ENCODE assay signal across 8 cellular contexts in the genomic region with DNA sequence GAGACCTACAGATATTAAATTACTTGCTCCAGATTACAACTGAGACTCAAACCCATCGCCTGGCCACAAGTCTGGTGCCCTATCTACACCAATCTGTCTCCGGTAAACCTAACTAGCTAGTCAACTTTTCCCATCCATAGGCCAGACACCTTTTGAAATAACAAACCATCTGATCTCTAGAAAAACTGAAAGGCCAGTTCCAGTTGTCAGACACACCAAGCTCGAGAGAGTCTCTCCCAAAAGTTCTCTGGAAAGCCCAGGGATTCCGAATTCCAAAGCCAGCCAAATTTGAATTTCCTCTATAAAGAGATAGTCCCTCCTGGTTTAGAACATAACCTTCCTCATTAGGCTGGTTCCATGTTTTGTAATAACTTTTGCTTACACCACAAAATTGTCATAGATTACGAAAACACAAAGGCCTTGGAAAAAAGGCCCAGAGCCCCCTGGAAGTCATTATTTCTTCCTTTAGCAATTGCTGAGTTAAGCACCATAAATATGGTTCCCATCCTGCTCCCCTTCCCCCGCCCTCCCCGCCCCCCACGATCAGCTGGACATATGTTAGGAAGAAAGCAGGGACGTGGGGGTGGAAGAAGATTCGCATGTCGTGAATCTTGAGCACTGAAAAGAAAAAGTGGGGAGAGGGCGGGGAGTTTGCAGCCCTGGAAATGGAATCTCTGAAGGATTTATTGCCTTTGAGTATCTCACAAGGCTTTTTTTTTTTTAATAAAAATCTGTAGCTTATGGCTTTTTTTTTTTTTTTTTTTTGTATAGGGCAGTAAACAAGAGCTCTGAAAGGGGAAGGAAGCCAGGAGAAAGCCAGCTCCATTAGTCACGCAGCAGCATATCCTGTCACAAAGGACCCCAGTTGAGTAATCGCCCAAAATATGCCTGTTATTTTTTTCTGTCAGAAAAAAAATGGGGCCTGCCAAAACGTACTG.
A peak's percentile ranks its signal among the peaks of the same experiment; 100 is the strongest.
DNase-seq lines count a peak whose midpoint lies in the region; ATAC-seq and TF ChIP-seq lines count a peak whose summit lies in the region.

No MANE protein-coding gene starts in this region.

- no peak for TF ChIP-seq CTCF in CD4-positive, alpha-beta T cell (IDR thresholded peaks at IDR 0.05)
- no peak for TF ChIP-seq CTCF in foreskin fibroblast (IDR thresholded peaks at IDR 0.05; ENCODE audit: low read depth, low read length)
- TF ChIP-seq CTCF in MM.1S (IDR thresholded peaks at IDR 0.05; ENCODE audit: low read length) = no peak

- peak overlapping the region; percentile 49 for H3K4me3 Mint-ChIP-seq in CD4-positive, alpha-beta T cell
- peak overlapping the region; percentile 78 for H3K4me3 Mint-ChIP-seq in activated T-helper 17 cell treated with anti-CD3 and anti-CD28 coated beads, Interleukin-2, amount 50 U/mL, for 72 hours

- H3K4me1 Mint-ChIP-seq in CD4-positive, alpha-beta T cell (ENCODE audit: low read depth) = peaks cover 73% of the 10 kb centered on the region
- H3K4me1 Mint-ChIP-seq in activated T-helper 17 cell treated with anti-CD3 and anti-CD28 coated beads, Interleukin-2, amount 50 U/mL, for 72 hours = peaks cover 53% of the 10 kb centered on the region

- no peaks in the 10 kb centered on the region for H4K20me1 ChIP-seq in MM.1S (ENCODE audit: insufficient read depth, low read length)

- H3K9me3 ChIP-seq in CD4-positive, alpha-beta T cell (ENCODE audit: control insufficient read depth, low read length) = no peaks in the 10 kb centered on the region
- no peaks in the 10 kb centered on the region for H3K9me3 ChIP-seq in MM.1S (replicated peaks; ENCODE audit: insufficient read depth, low read length)

- no peaks in the 10 kb centered on the region for H3K9me2 ChIP-seq in MM.1S (replicated peaks; ENCODE audit: insufficient read depth, low read length)

- no peak overlapping the region for H3K27ac ChIP-seq in CD4-positive, alpha-beta T cell (ENCODE audit: low read depth, low read length)
- no peak overlapping the region for H3K27ac ChIP-seq in MM.1S (ENCODE audit: low read length)

- peaks cover 22% of the 10 kb centered on the region for H3K4me1 ChIP-seq in MM.1S (ENCODE audit: low read length)

- H3F3A ChIP-seq in MM.1S (ENCODE audit: insufficient read depth, low read length) = peaks cover 12% of the 10 kb centered on the region

- no peak overlapping the region for H3K9ac ChIP-seq in MM.1S (ENCODE audit: low read length)

- no peaks in the 10 kb centered on the region for H3K27me3 Mint-ChIP-seq in CD4-positive, alpha-beta T cell
- H3K27me3 Mint-ChIP-seq in activated T-helper 17 cell treated with anti-CD3 and anti-CD28 coated beads, Interleukin-2, amount 50 U/mL, for 72 hours = no peaks in the 10 kb centered on the region

- no peaks in the 10 kb centered on the region for H3K79me2 ChIP-seq in MM.1S (ENCODE audit: low read length)

- H3K36me3 Mint-ChIP-seq in CD4-positive, alpha-beta T cell (ENCODE audit: low read depth) = no peaks in the 10 kb centered on the region
- H3K36me3 Mint-ChIP-seq in activated T-helper 17 cell treated with anti-CD3 and anti-CD28 coated beads, Interleukin-2, amount 50 U/mL, for 72 hours (ENCODE audit: low read depth) = no peaks in the 10 kb centered on the region

- no peak overlapping the region for H2AFZ ChIP-seq in MM.1S (ENCODE audit: low read length)

- H3K4me3 ChIP-seq in foreskin fibroblast (ENCODE audit: low read depth in 1 of 2, low read length in 2 of 2) (no peak overlapping the region), MM.1S (ENCODE audit: low read length) (no peak overlapping the region)

- peak overlapping the region; percentile 94 for H3K27ac Mint-ChIP-seq in CD4-positive, alpha-beta T cell
- H3K27ac Mint-ChIP-seq in activated T-helper 17 cell treated with anti-CD3 and anti-CD28 coated beads, Interleukin-2, amount 50 U/mL, for 72 hours = peak overlapping the region; percentile 95

- H3K36me3 ChIP-seq in MM.1S (replicated peaks; ENCODE audit: insufficient read depth, low read length) = no peaks in the 10 kb centered on the region

- CTCF ChIA-PET in CD4-positive, alpha-beta T cell (lab: Charles Lee) = interaction anchor here (0.6 to 1.8 kb wide), 6 partner anchors 98 to 134 kb away, joined by 3 to 12 read pairs (median 4); partner anchors contain the start of gene ZFP36L1

- peak in 7 of 10 experiments; percentile 23 to 42 (median 31) for DNase-seq in CD4-positive, alpha-beta T cell
- peak; percentile 56 for DNase-seq in NCI-H2227 (lab: John Stamatoyannopoulos, UW; ENCODE audit: unreplicated experiment)
- DNase-seq in foreskin fibroblast = peak; percentile 97
- DNase-seq in pons (ENCODE audit: low spot score) = peak; percentile 69
- no peak for DNase-seq in MM.1S
- DNase-seq in NCI-H526 (lab: John Stamatoyannopoulos, UW) = no peak
- DNase-seq in effector CD8-positive, alpha-beta T cell (lab: John Stamatoyannopoulos, UW) = no peak

- no peaks in the 10 kb centered on the region for H3K9me3 Mint-ChIP-seq in CD4-positive, alpha-beta T cell
- H3K9me3 Mint-ChIP-seq in activated T-helper 17 cell treated with anti-CD3 and anti-CD28 coated beads, Interleukin-2, amount 50 U/mL, for 72 hours = no peaks in the 10 kb centered on the region

- H3K4me2 ChIP-seq in MM.1S (ENCODE audit: low read depth, low read length) = no peak overlapping the region

- POLR2A ChIA-PET in CD4-positive, alpha-beta T cell (lab: Charles Lee) = interaction anchor here (0.6 to 2.4 kb wide), 22 partner anchors 10 to 307 kb away, joined by 3 to 23 read pairs (median 4); partner anchors contain the start of gene ZFP36L1

- no peak for ATAC-seq in CD4-positive, alpha-beta T cell (ENCODE audit: poor library complexity)
- ATAC-seq in activated T-helper 17 cell treated with anti-CD3 and anti-CD28 coated beads, Interleukin-2, amount 50 U/mL, for 72 hours (replicated peaks) = peak; percentile 37

- intact Hi-C loops in CD4-positive, alpha-beta T cell (cut with DNase I, micrococcal nuclease) = loop anchor here in 1 of 2 experiments (10.0 kb wide), 2 partner anchors 58 to 418 kb away; no protein-coding TSS in a partner anchor

- no peaks in the 10 kb centered on the region for H3K27me3 ChIP-seq in CD4-positive, alpha-beta T cell (ENCODE audit: control insufficient read depth, insufficient read depth, low read length)
- no peaks in the 10 kb centered on the region for H3K27me3 ChIP-seq in MM.1S (replicated peaks; ENCODE audit: insufficient read depth, low read length)

Comparison
In these comparisons a context has a peak if more than half of its experiments do, and no peak if none do; other contexts are left out.
1. DNase-seq: peak in CD4-positive, alpha-beta T cell (7 of 10), NCI-H2227 (single experiment), foreskin fibroblast (2 of 2) and pons (single experiment); none in MM.1S (single experiment), NCI-H526 (0 of 2) and effector CD8-positive, alpha-beta T cell (single experiment).